10 cellular contexts compared by ENCODE assay signal in genomic region chr17:7249830-7250229, GRCh38. TPM values are rescaled to one million over a fixed set of nuclear protein-coding genes. Genes with fewer than 3 reads are reported as not detected.
DNase-seq lines count a peak whose midpoint lies in the region; ATAC-seq and TF ChIP-seq lines count a peak whose summit lies in the region.
"Had no signal": no experiment of that assay in that cellular context is flagged by ENCODE, and none has a peak within 500 bp of the region (broad histone marks: within the 10 kb centered on the region; RNA-seq: fewer than 3 reads in every experiment).

No MANE protein-coding gene starts in this region.

- in situ Hi-C loops in HAP-1 (cut with MboI; ENCODE audit: low sequenced_read_pairs): loop anchor here (10.0 to 25.0 kb wide), 2 partner anchors 235 to 912 kb away; partner anchors contain the start of genes PER1, POLR2A, SLC35G6 and VAMP2

- H3K4me3 ChIP-seq in HAP-1: peak overlapping the region; percentile 99
- H3K4me3 ChIP-seq in Peyer's patch: peak overlapping the region in 3 of 4 donors; percentile 86 to 100 (median 89)
- peak overlapping the region; percentile 67 to 93 (median 89) for H3K4me3 ChIP-seq in fibroblast of lung (replicated peaks in 1 of 4; ENCODE audit: control extremely low read depth in 1 of 4, insufficient read depth in 1 of 4, low read depth in 3 of 4, low read length in 4 of 4)
- H3K4me3 ChIP-seq in skeletal muscle satellite cell (ENCODE audit: low read length): peak overlapping the region; percentile 96
- no peak overlapping the region; the same call in 1 of the 2 replicates for H3K4me3 ChIP-seq in H7 (ENCODE audit: insufficient read depth, low read depth, low read length)

- H3K36me3 ChIP-seq in HAP-1 (replicated peaks) (peaks cover 34% of the 10 kb centered on the region), Peyer's patch (peaks cover 0 to 30% (median 0%) of the 10 kb centered on the region in 3 donors), fibroblast of lung (ENCODE audit: control insufficient read depth, insufficient read depth, low read length) (peaks cover 6% of the 10 kb centered on the region), skeletal muscle satellite cell (ENCODE audit: insufficient read depth, low read length) (peaks cover 18% of the 10 kb centered on the region), H7 (replicated peaks; ENCODE audit: control insufficient read depth, insufficient read depth, low read length) (peaks cover 8% of the 10 kb centered on the region)

- H2AFZ ChIP-seq in fibroblast of lung (ENCODE audit: low read length): no peak overlapping the region

- H3K9me3 ChIP-seq in HAP-1 (no peaks in the 10 kb centered on the region), Peyer's patch (no peaks in the 10 kb centered on the region), fibroblast of lung (ENCODE audit: control insufficient read depth, insufficient read depth, low read depth, low read length) (no peaks in the 10 kb centered on the region), skeletal muscle satellite cell (replicated peaks; ENCODE audit: low read length) (no peaks in the 10 kb centered on the region)

- H3K4me2 ChIP-seq in fibroblast of lung (ENCODE audit: extremely low read depth, insufficient read depth, low read length): peak overlapping the region; percentile 85
- peak overlapping the region; percentile 93 for H3K4me2 ChIP-seq in skeletal muscle satellite cell (ENCODE audit: low read length)

- DNase-seq in HAP-1 (ENCODE audit: low spot score in 2 of 2) (no peak), Peyer's patch (no peak), fibroblast of lung (ENCODE audit: low read depth in 2 of 2) (no peak), NCI-H446 treated with DMSO at 0.1 percent for 48 hours (lab: John Stamatoyannopoulos, UW) (no peak), H7 (no peak), NCI-H2107 (lab: John Stamatoyannopoulos, UW) (no peak)
- DNase-seq: WERI-Rb-1 had no signal

- TF ChIP-seq CTCF in Peyer's patch (IDR thresholded peaks at IDR 0.05): no peak
- no peak for TF ChIP-seq CTCF in fibroblast of lung (conservative IDR thresholded peaks at IDR 0.05 in 1 of 2, IDR thresholded peaks at IDR 0.05 in 1 of 2; ENCODE audit: low read depth in 1 of 2, low read length in 2 of 2)

- H3K79me2 ChIP-seq in fibroblast of lung (ENCODE audit: control insufficient read depth, insufficient read depth, low read length): peaks cover 60% of the 10 kb centered on the region

- H4K20me1 ChIP-seq in fibroblast of lung (ENCODE audit: control insufficient read depth, extremely low read depth, insufficient read depth, low read length): no peaks in the 10 kb centered on the region

- TF ChIP-seq POLR2A in Peyer's patch (IDR thresholded peaks at IDR 0.05): no peak

- peaks cover 16% of the 10 kb centered on the region for H3K4me1 ChIP-seq in HAP-1
- peaks cover 0 to 33% (median 16%) of the 10 kb centered on the region in 4 donors for H3K4me1 ChIP-seq in Peyer's patch
- H3K4me1 ChIP-seq in fibroblast of lung (ENCODE audit: control insufficient read depth, extremely low read depth, insufficient read depth, low read length): peaks cover 7% of the 10 kb centered on the region
- H3K4me1 ChIP-seq in skeletal muscle satellite cell (ENCODE audit: control insufficient read depth, insufficient read depth, low read length): peaks cover 22% of the 10 kb centered on the region

- H3K9ac ChIP-seq in fibroblast of lung (ENCODE audit: insufficient read depth, low read length) (no peak overlapping the region), skeletal muscle satellite cell (ENCODE audit: low read depth, low read length) (peak overlapping the region; percentile 100)

- H3K27me3 ChIP-seq in HAP-1 (ENCODE audit: low read depth) (no peaks in the 10 kb centered on the region), Peyer's patch (no peaks in the 10 kb centered on the region), fibroblast of lung (ENCODE audit: control insufficient read depth, insufficient read depth, low read length) (no peaks in the 10 kb centered on the region), skeletal muscle satellite cell (ENCODE audit: control insufficient read depth, insufficient read depth, low read length) (no peaks in the 10 kb centered on the region), H7 (ENCODE audit: control insufficient read depth, insufficient read depth, low read length) (no peaks in the 10 kb centered on the region)

- ATAC-seq in HG03521 (IDR thresholded peaks at IDR 0.05; ENCODE audit: unreplicated experiment): no peak
- ATAC-seq: left lobe of liver had no signal

- H3K27ac ChIP-seq in Peyer's patch (peak overlapping the region in 1 of 4 donors; percentile 98), fibroblast of lung (ENCODE audit: insufficient read depth, low read length) (peak overlapping the region; percentile 79)
- H3K27ac ChIP-seq: WERI-Rb-1 had no signal

RNA-seq across cellular contexts. Expression of gene CTDNEP1, which starts 1.7 kb away (rescaled TPM):
- total RNA-seq in Peyer's patch (10 to 100 TPM; 55.3 to 86.9 (median 76.4) TPM), fibroblast of lung (23.1 and 40.5 TPM in 2 replicates)
- polyA plus RNA-seq in fibroblast of lung: 134 and 149 TPM in 2 replicates
- 148 and 173 TPM in 2 replicates for polyA plus RNA-seq in fibroblast of lung (2012)
- 381 and 419 TPM in 2 replicates for polyA minus RNA-seq in fibroblast of lung (ENCODE audit: low replicate concordance)
- total RNA-seq in skeletal muscle satellite cell (2012; rRNA removed): 23.3 and 36.3 TPM in 2 replicates
- 58.8 and 59.9 TPM in 2 replicates for total RNA-seq in H7 (2014; rRNA removed; shearing (Covaris generic))

RNA-seq across cellular contexts. Expression of gene ELP5, which starts 2.2 kb away (rescaled TPM):
- total RNA-seq in Peyer's patch (10 to 100 TPM; 15.1 to 75.1 (median 29.0) TPM), fibroblast of lung (31.3 and 33.2 TPM in 2 replicates)
- 22.6 and 52.2 TPM in 2 replicates for polyA plus RNA-seq in fibroblast of lung
- 27.5 and 65.5 TPM in 2 replicates for polyA plus RNA-seq in fibroblast of lung (2012)
- polyA minus RNA-seq in fibroblast of lung (ENCODE audit: low replicate concordance): 19.7 and 97.0 TPM in 2 replicates
- 32.7 and 45.0 TPM in 2 replicates for total RNA-seq in skeletal muscle satellite cell (2012; rRNA removed)
- 66.4 and 77.4 TPM in 2 replicates for total RNA-seq in H7 (2014; rRNA removed; shearing (Covaris generic))

RNA-seq across cellular contexts. Expression of gene GABARAP, which starts 7.6 kb away (rescaled TPM):
- total RNA-seq in Peyer's patch: 100 to 1,000 TPM; 288 to 521 (median 367) TPM
- 173 and 224 TPM in 2 replicates for total RNA-seq in fibroblast of lung
- 978 and 1,154 TPM in 2 replicates for polyA plus RNA-seq in fibroblast of lung
- 670 and 826 TPM in 2 replicates for polyA plus RNA-seq in fibroblast of lung (2012)
- polyA minus RNA-seq in fibroblast of lung (ENCODE audit: low replicate concordance): 530 and 737 TPM in 2 replicates
- total RNA-seq in skeletal muscle satellite cell (2012; rRNA removed): 146 and 224 TPM in 2 replicates
- 185 and 231 TPM in 2 replicates for total RNA-seq in H7 (2014; rRNA removed; shearing (Covaris generic))

RNA-seq across cellular contexts. Expression of gene PHF23, which starts 10.6 kb away (rescaled TPM):
- total RNA-seq in Peyer's patch: 10 to 100 TPM; 22.2 to 38.8 (median 35.1) TPM
- total RNA-seq in fibroblast of lung: 41.6 and 45.4 TPM in 2 replicates
- 46.6 and 48.7 TPM in 2 replicates for polyA plus RNA-seq in fibroblast of lung
- polyA plus RNA-seq in fibroblast of lung (2012): 47.2 and 48.1 TPM in 2 replicates
- 52.1 and 77.2 TPM in 2 replicates for polyA minus RNA-seq in fibroblast of lung (ENCODE audit: low replicate concordance)
- 37.0 and 46.1 TPM in 2 replicates for total RNA-seq in skeletal muscle satellite cell (2012; rRNA removed)
- total RNA-seq in H7 (2014; rRNA removed; shearing (Covaris generic)): 54.9 and 56.2 TPM in 2 replicates

RNA-seq across cellular contexts. Expression of gene CLDN7, which starts 12.4 kb away (rescaled TPM):
- total RNA-seq in Peyer's patch (1,000 to 10,000 TPM in 1 of 4 donors, 100 to 1,000 TPM in 2, 10 to 100 TPM in 1; 80.0 to 1,052 (median 864) TPM), fibroblast of lung (2.6 and 17.2 TPM in 2 replicates)
- polyA plus RNA-seq in fibroblast of lung: 1.0 and 2.3 TPM in 2 replicates
- 1.2 and 3.3 TPM in 2 replicates for polyA plus RNA-seq in fibroblast of lung (2012)
- polyA minus RNA-seq in fibroblast of lung (ENCODE audit: low replicate concordance): 0.63 and 1.8 TPM in 2 replicates
- total RNA-seq in skeletal muscle satellite cell (2012; rRNA removed): 0.66 and 10.9 TPM in 2 replicates
- 30.8 and 40.8 TPM in 2 replicates for total RNA-seq in H7 (2014; rRNA removed; shearing (Covaris generic))
